21 cellular contexts compared by ENCODE assay signal in the genomic region with DNA sequence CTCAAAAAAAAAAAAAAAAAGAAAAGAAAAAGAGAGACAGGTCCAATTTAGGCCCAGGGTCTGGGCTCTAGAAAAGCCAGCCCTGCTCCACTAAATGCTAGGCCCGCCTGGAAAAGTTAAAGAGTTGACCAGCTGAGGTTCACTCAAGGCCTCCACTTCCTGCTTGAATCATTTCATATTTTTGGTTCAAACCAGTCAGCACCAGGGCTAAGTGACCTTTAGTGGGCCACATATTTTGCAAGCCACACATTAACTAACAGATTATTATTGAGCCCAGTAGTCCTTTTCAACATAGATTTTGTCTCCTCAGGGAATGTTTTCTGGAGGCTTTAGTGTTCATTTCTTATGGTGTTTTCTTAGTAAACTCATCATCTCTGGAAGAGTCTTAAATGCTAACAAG.
"Had no signal": no experiment of that assay in that cellular context is flagged by ENCODE, and none has a peak within 500 bp of the region (broad histone marks: within the 10 kb centered on the region; RNA-seq: fewer than 3 reads in every experiment).

No MANE protein-coding gene starts in this region.

- H3K9ac ChIP-seq: parathyroid adenoma had no signal

- H2AFZ ChIP-seq: hepatocyte, parathyroid adenoma had no signal

- H3K9me3 ChIP-seq: colonic mucosa, esophagus squamous epithelium, prostate gland, right lobe of liver, stomach had no signal

- DNase-seq: colonic mucosa; dermis blood vessel endothelial cell; esophagus squamous epithelium; foreskin fibroblast; left colon; left ventricle myocardium superior; mesenchymal stem cell; midbrain; naive thymus-derived CD4-positive, alpha-beta T cell; nephron progenitor cell; retina; right lobe of liver; stimulated activated CD4-positive, alpha-beta T cell treated with anti-CD3 and anti-CD28 coated beads, Interleukin-12 subunit alpha, Interleukin-12 subunit beta, amount 100 ng/mL, for 4 hours; stimulated activated naive CD4-positive, alpha-beta T cell; stomach; trophoblast cell had no signal

- H3K4me3 ChIP-seq: colonic mucosa, esophagus squamous epithelium, hepatocyte, lung, prostate gland, right lobe of liver, skin epidermis, stomach had no signal

- ATAC-seq: left colon; left ventricle myocardium superior; naive thymus-derived CD4-positive, alpha-beta T cell; right lobe of liver had no signal

- H3K4me1 ChIP-seq: colonic mucosa, esophagus squamous epithelium, parathyroid adenoma, prostate gland, right lobe of liver, stomach had no signal

- H3K27ac ChIP-seq: colonic mucosa, esophagus squamous epithelium, hepatocyte, parathyroid adenoma, prostate gland, right lobe of liver, skin epidermis, stomach had no signal

- H3K79me2 ChIP-seq: hepatocyte, parathyroid adenoma had no signal

- H3K27me3 ChIP-seq: colonic mucosa, esophagus squamous epithelium, hepatocyte, right lobe of liver had no signal

- H3K4me2 ChIP-seq: hepatocyte had no signal

- H3K36me3 ChIP-seq: colonic mucosa, esophagus squamous epithelium, prostate gland, right lobe of liver, stomach had no signal
